ENCODE assay signal across 9 cellular contexts in genomic region chr5:141051526-141051876, GRCh38. TPM values are rescaled to one million over a fixed set of nuclear protein-coding genes. Genes with fewer than 3 reads are reported as not detected.
DNase-seq lines count a peak whose midpoint lies in the region; ATAC-seq and TF ChIP-seq lines count a peak whose summit lies in the region.
"Had no signal": no experiment of that assay in that cellular context is flagged by ENCODE, and none has a peak within 500 bp of the region (broad histone marks: within the 10 kb centered on the region; RNA-seq: fewer than 3 reads in every experiment).

No MANE protein-coding gene starts in this region.

- H3K36me3 Mint-ChIP-seq in activated T-cell treated with anti-CD3 and anti-CD28 coated beads, Interleukin-2, amount 50 U/mL, for 24 hours (ENCODE audit: low read depth), result no peaks in the 10 kb centered on the region
- H3K36me3 Mint-ChIP-seq in brain, result no peaks in the 10 kb centered on the region

- no peaks in the 10 kb centered on the region for H3K36me3 ChIP-seq in lower lobe of right lung
- no peaks in the 10 kb centered on the region for H3K36me3 ChIP-seq in tibial artery

- peak overlapping the region; percentile 41 for H3K4me3 Mint-ChIP-seq in activated T-cell treated with anti-CD3 and anti-CD28 coated beads, Interleukin-2, amount 50 U/mL, for 24 hours
- peak overlapping the region; percentile 88 to 93 (median 91) for H3K4me3 Mint-ChIP-seq in brain

- H3K4me3 ChIP-seq in lower lobe of right lung, result peak overlapping the region; percentile 54
- peak overlapping the region; percentile 46 to 50 for H3K4me3 ChIP-seq in tibial artery

- H3K4me1 Mint-ChIP-seq in activated T-cell treated with anti-CD3 and anti-CD28 coated beads, Interleukin-2, amount 50 U/mL, for 24 hours (ENCODE audit: low read depth), result peaks cover 3% of the 10 kb centered on the region
- peaks cover 18% of the 10 kb centered on the region for H3K4me1 Mint-ChIP-seq in brain

- peak; percentile 43 to 46 for ATAC-seq in lower lobe of right lung
- no peak for ATAC-seq in omental fat pad (ENCODE audit: low FRiP score)

- peaks cover 57% of the 10 kb centered on the region for H3K27me3 Mint-ChIP-seq in activated T-cell treated with anti-CD3 and anti-CD28 coated beads, Interleukin-2, amount 50 U/mL, for 24 hours
- peaks cover 16% of the 10 kb centered on the region for H3K27me3 Mint-ChIP-seq in brain

- no peak overlapping the region for H3K27ac ChIP-seq in lower lobe of right lung
- H3K27ac ChIP-seq in tibial artery, result no peak overlapping the region

- TF ChIP-seq CTCF in brain (conservative IDR thresholded peaks at IDR 0.05) (no peak), lower lobe of right lung (IDR thresholded peaks at IDR 0.05) (no peak), tibial artery (IDR thresholded peaks at IDR 0.05) (no peak), omental fat pad (IDR thresholded peaks at IDR 0.05) (no peak)

- no peak for DNase-seq in activated T-cell treated with anti-CD3 and anti-CD28 coated beads, Interleukin-2, amount 50 U/mL, for 24 hours
- DNase-seq in activated T-cell treated with anti-CD3 and anti-CD28 coated beads for 4 hours, result no peak
- DNase-seq in lower lobe of right lung, result no peak
- DNase-seq in tibial artery, result no peak
- no peak for DNase-seq in omental fat pad (ENCODE audit: low spot score)
- DNase-seq in activated effector memory CD4-positive, alpha-beta T cell treated with Interleukin-2 at 50 U/mL for 16 hours, result no peak
- DNase-seq in T-helper 2 cell, result no peak
- DNase-seq: DND-41 had no signal

- peaks cover 5% of the 10 kb centered on the region for H3K9me3 Mint-ChIP-seq in activated T-cell treated with anti-CD3 and anti-CD28 coated beads, Interleukin-2, amount 50 U/mL, for 24 hours
- peaks cover 0 to 12% (median 3%) of the 10 kb centered on the region in 5 experiments for H3K9me3 Mint-ChIP-seq in brain

- H3K27me3 ChIP-seq in lower lobe of right lung (ENCODE audit: low read depth) (peaks cover 6% of the 10 kb centered on the region), tibial artery (peaks cover 0 to 20% of the 10 kb centered on the region in 2 donors)

- no peak overlapping the region for H3K27ac Mint-ChIP-seq in activated T-cell treated with anti-CD3 and anti-CD28 coated beads, Interleukin-2, amount 50 U/mL, for 24 hours
- peak overlapping the region in 4 of 5 experiments; percentile 33 to 68 (median 46) for H3K27ac Mint-ChIP-seq in brain

- intact Hi-C loops in lower lobe of right lung (cut with DNase I), result no loop called here
- intact Hi-C loops in tibial artery (cut with DNase I; ENCODE audit: low total_unique reads), result no loop called here

- no peaks in the 10 kb centered on the region for H3K9me3 ChIP-seq in lower lobe of right lung
- no peaks in the 10 kb centered on the region for H3K9me3 ChIP-seq in tibial artery

- H3K4me1 ChIP-seq in lower lobe of right lung (no peaks in the 10 kb centered on the region), tibial artery (peaks cover 0 to 14% (median 4%) of the 10 kb centered on the region in 4 donors)

RNA-seq across cellular contexts. Expression of gene PCDHB1, which starts 0.3 kb away (rescaled TPM):
- 0.32 TPM for polyA plus RNA-seq in brain (ENCODE audit: insufficient read depth, low read depth, low replicate concordance)
- total RNA-seq in lower lobe of right lung, result 0.15 TPM
- total RNA-seq in omental fat pad, result under 1 TPM in 2 of 4 donors, not detected in 2; under 0.01 to 0.09 TPM

RNA-seq across cellular contexts. Expression of gene PCDHB2, which starts 42.9 kb away (rescaled TPM):
- 37.5 TPM for polyA plus RNA-seq in brain (ENCODE audit: insufficient read depth, low read depth, low replicate concordance)
- total RNA-seq in lower lobe of right lung (5.6 TPM), omental fat pad (1 to 10 TPM; 2.2 to 4.9 (median 2.8) TPM)

RNA-seq across cellular contexts. Expression of gene PCDHB3, which starts 48.8 kb away (rescaled TPM):
- polyA plus RNA-seq in brain (ENCODE audit: insufficient read depth, low read depth, low replicate concordance), result 1.0 TPM
- total RNA-seq in lower lobe of right lung (1.5 TPM), omental fat pad (1 to 10 TPM; 1.4 to 4.4 (median 1.9) TPM)
